35 cellular contexts compared by ENCODE assay signal in genomic region chr5:175698401-175699115, GRCh38. TPM values are rescaled to one million over a fixed set of nuclear protein-coding genes. Genes with fewer than 3 reads are reported as not detected.
DNase-seq lines count a peak whose midpoint lies in the region; ATAC-seq and TF ChIP-seq lines count a peak whose summit lies in the region.
"Had no signal": no experiment of that assay in that cellular context is flagged by ENCODE, and none has a peak within 500 bp of the region (broad histone marks: within the 10 kb centered on the region; RNA-seq: fewer than 3 reads in every experiment).

No MANE protein-coding gene starts in this region.

- H3K27me3 ChIP-seq in CD4-positive, CD25-positive, alpha-beta regulatory T cell (ENCODE audit: control insufficient read depth, insufficient read depth, low read length): no peaks in the 10 kb centered on the region
- H3K27me3 ChIP-seq: heart right ventricle, pancreas, upper lobe of left lung had no signal

- peaks cover 14% of the 10 kb centered on the region for H3K4me1 ChIP-seq in CD4-positive, CD25-positive, alpha-beta regulatory T cell (ENCODE audit: control insufficient read depth, insufficient read depth, low read length, poor library complexity, severe bottlenecking)
- H3K4me1 ChIP-seq: foreskin keratinocyte, pancreas had no signal

- H3K9me3 Mint-ChIP-seq in CD14-positive monocyte (no peaks in the 10 kb centered on the region), nephron progenitor cell (peaks cover 18% of the 10 kb centered on the region)
- no peaks in the 10 kb centered on the region for H3K9me3 Mint-ChIP-seq in CD4-positive, CD25-positive, alpha-beta regulatory T cell
- H3K9me3 Mint-ChIP-seq: activated CD4-positive, alpha-beta memory T cell treated with anti-CD3 and anti-CD28 coated beads for 36 hours had no signal

- H3K4me3 ChIP-seq in CD4-positive, CD25-positive, alpha-beta regulatory T cell (ENCODE audit: low read depth, low read length): no peak overlapping the region
- H3K4me3 ChIP-seq: esophagus muscularis mucosa, heart right ventricle, lower lobe of right lung, mucosa of descending colon, pancreas, PC-9, upper lobe of left lung had no signal

- intact Hi-C loops in CD14-positive monocyte (cut with micrococcal nuclease): loop anchor here in 1 of 2 donors (10.0 kb wide), 1 partner anchor 84 kb away; no protein-coding TSS in a partner anchor

- H3K27ac ChIP-seq in CD4-positive, CD25-positive, alpha-beta regulatory T cell (ENCODE audit: insufficient read depth, low read length, poor library complexity, severe bottlenecking): no peak overlapping the region
- H3K27ac ChIP-seq: esophagus muscularis mucosa, foreskin keratinocyte, heart right ventricle, lower lobe of right lung, pancreas, PC-9, upper lobe of left lung had no signal

- no peaks in the 10 kb centered on the region for H3K36me3 ChIP-seq in CD4-positive, CD25-positive, alpha-beta regulatory T cell (ENCODE audit: control insufficient read depth, insufficient read depth, low read length)
- H3K36me3 ChIP-seq: esophagus muscularis mucosa, lower lobe of right lung, pancreas, upper lobe of left lung had no signal

- H3K4me3 Mint-ChIP-seq in CD14-positive monocyte (no peak overlapping the region), T-helper 17 cell (no peak overlapping the region), nephron progenitor cell (no peak overlapping the region)
- H3K4me3 Mint-ChIP-seq in CD4-positive, CD25-positive, alpha-beta regulatory T cell: no peak overlapping the region
- H3K4me3 Mint-ChIP-seq: activated CD4-positive, alpha-beta memory T cell treated with anti-CD3 and anti-CD28 coated beads for 36 hours; IgD-negative memory B cell; nephron; stimulated activated effector memory CD8-positive, alpha-beta T cell treated with anti-CD3 and anti-CD28 coated beads, Interleukin-12 subunit alpha, Interleukin-12 subunit beta, amount 100 ng/mL, for 72 hours had no signal

- peak; percentile 26 for DNase-seq in CD14-positive monocyte (ENCODE audit: low spot score)
- no peak for DNase-seq in CD4-positive, CD25-positive, alpha-beta regulatory T cell
- DNase-seq in T-helper 17 cell: no peak
- no peak for DNase-seq in nephron progenitor cell
- no peak for DNase-seq in GM20000 (ENCODE audit: low spot score)
- no peak for DNase-seq in activated T-cell treated with anti-CD3 and anti-CD28 coated beads, Interleukin-2, amount 50 U/mL, for 48 hours
- DNase-seq: activated CD4-positive, alpha-beta memory T cell treated with anti-CD3 and anti-CD28 coated beads for 36 hours; activated naive CD4-positive, alpha-beta T cell treated with Interleukin-2 at 50 U/mL for 16 hours; amygdala; C1 segment of cervical spinal cord; Calu3; cortex of kidney; foreskin keratinocyte; heart right ventricle; kidney glomerular epithelial cell; lower lobe of right lung; mucosa of descending colon; NCI-H1694; NCI-H2171; NCI-H524; NK-92 treated with Interleukin-12 subunit alpha and Interleukin-12 subunit beta, amount 100 ng/mL, for 24 hours; PC-9; SHP77; stimulated activated CD4-positive, alpha-beta T cell treated with anti-CD3 and anti-CD28 coated beads, Interleukin-12 subunit alpha, Interleukin-12 subunit beta, amount 100 ng/mL, for 4 hours; stimulated activated CD4-positive, alpha-beta T cell treated with anti-CD3 and anti-CD28 coated beads, Interleukin-4, amount 100 ng/mL, for 1 hour; substantia nigra had no signal

- H3K36me3 Mint-ChIP-seq in CD14-positive monocyte: peaks cover 49 to 80% of the 10 kb centered on the region in 2 donors
- peaks cover 11% of the 10 kb centered on the region for H3K36me3 Mint-ChIP-seq in CD4-positive, CD25-positive, alpha-beta regulatory T cell
- H3K36me3 Mint-ChIP-seq in T-helper 17 cell (ENCODE audit: low read depth): peaks cover 10% of the 10 kb centered on the region
- H3K36me3 Mint-ChIP-seq in nephron progenitor cell (ENCODE audit: low read depth): peaks cover 7% of the 10 kb centered on the region
- H3K36me3 Mint-ChIP-seq: IgD-negative memory B cell; stimulated activated effector memory CD8-positive, alpha-beta T cell treated with anti-CD3 and anti-CD28 coated beads, Interleukin-12 subunit alpha, Interleukin-12 subunit beta, amount 100 ng/mL, for 72 hours had no signal

- no peaks in the 10 kb centered on the region for H3K27me3 Mint-ChIP-seq in CD14-positive monocyte (ENCODE audit: low read depth in 3 of 3)
- no peaks in the 10 kb centered on the region for H3K27me3 Mint-ChIP-seq in CD4-positive, CD25-positive, alpha-beta regulatory T cell
- H3K27me3 Mint-ChIP-seq in T-helper 17 cell: no peaks in the 10 kb centered on the region
- no peaks in the 10 kb centered on the region for H3K27me3 Mint-ChIP-seq in nephron progenitor cell (ENCODE audit: low read depth, poor library complexity)
- H3K27me3 Mint-ChIP-seq: activated CD4-positive, alpha-beta memory T cell treated with anti-CD3 and anti-CD28 coated beads for 36 hours had no signal

- H3K4me1 Mint-ChIP-seq in CD14-positive monocyte (peaks cover 38% of the 10 kb centered on the region), T-helper 17 cell (peaks cover 24% of the 10 kb centered on the region), nephron progenitor cell (peaks cover 65% of the 10 kb centered on the region)
- peaks cover 0 to 30% (median 21%) of the 10 kb centered on the region in 4 donors for H3K4me1 Mint-ChIP-seq in CD4-positive, CD25-positive, alpha-beta regulatory T cell

- ATAC-seq in CD4-positive, CD25-positive, alpha-beta regulatory T cell (ENCODE audit: low read depth in 2 of 2): no peak
- ATAC-seq in T-helper 17 cell (no peak), HG03039 (IDR thresholded peaks at IDR 0.05; ENCODE audit: unreplicated experiment) (no peak)
- ATAC-seq: activated CD4-positive, CD25-positive, alpha-beta regulatory T cell treated with anti-CD3 and anti-CD28 coated beads, Interleukin-2, amount 50 U/mL, for 24 hours; foreskin keratinocyte; heart right ventricle; lower lobe of right lung; mucosa of descending colon; pancreas; right cardiac atrium; stimulated activated effector memory CD8-positive, alpha-beta T cell treated with anti-CD3 and anti-CD28 coated beads, Interleukin-12 subunit alpha, Interleukin-12 subunit beta, amount 100 ng/mL, for 72 hours had no signal

- no peaks in the 10 kb centered on the region for H3K9me3 ChIP-seq in CD4-positive, CD25-positive, alpha-beta regulatory T cell (ENCODE audit: control insufficient read depth in 2 of 2, low read length in 2 of 2)
- H3K9me3 ChIP-seq in T-helper 17 cell (ENCODE audit: control insufficient read depth, low read length, poor library complexity, severe bottlenecking): no peaks in the 10 kb centered on the region
- H3K9me3 ChIP-seq: lower lobe of right lung, mucosa of descending colon, pancreas, upper lobe of left lung had no signal

- TF ChIP-seq CTCF in CD14-positive monocyte (IDR thresholded peaks at IDR 0.05) (no peak), nephron progenitor cell (IDR thresholded peaks at IDR 0.05) (no peak), GM20000 (IDR thresholded peaks at IDR 0.05; ENCODE audit: extremely low read depth, missing control alignments) (no peak)

- H3K27ac Mint-ChIP-seq in CD14-positive monocyte (peak overlapping the region in 6 of 7 donors; percentile 15 to 82 (median 48)), T-helper 17 cell (peak overlapping the region; percentile 45), nephron progenitor cell (peak overlapping the region; percentile 73)
- peak overlapping the region in 2 of 3 donors; percentile 69 to 89 for H3K27ac Mint-ChIP-seq in CD4-positive, CD25-positive, alpha-beta regulatory T cell
- H3K27ac Mint-ChIP-seq: IgD-negative memory B cell; nephron; stimulated activated effector memory CD8-positive, alpha-beta T cell treated with anti-CD3 and anti-CD28 coated beads, Interleukin-12 subunit alpha, Interleukin-12 subunit beta, amount 100 ng/mL, for 72 hours had no signal

RNA-seq across cellular contexts. Expression of gene HRH2, which starts 40.7 kb away (rescaled TPM):
- 10 to 100 TPM; 10.6 to 25.5 TPM for polyA plus RNA-seq in CD14-positive monocyte
- 7.0 TPM for total RNA-seq in CD4-positive, CD25-positive, alpha-beta regulatory T cell
- 1 to 10 TPM; 1.6 to 3.6 (median 1.9) TPM for polyA plus RNA-seq in CD4-positive, CD25-positive, alpha-beta regulatory T cell
- total RNA-seq in T-helper 17 cell: 1 to 10 TPM; 2.8 to 4.9 TPM
- total RNA-seq: Calu3, foreskin keratinocyte, PC-9 had no signal
- polyA plus RNA-seq: foreskin keratinocyte had no signal
